In genomic region chr15:63094495-63094931, GRCh38 we compare ENCODE assay signal across 14 cellular contexts. TPM values are rescaled to one million over a fixed set of nuclear protein-coding genes. Genes with fewer than 3 reads are reported as not detected.
A peak's percentile ranks its signal among the peaks of the same experiment; 100 is the strongest.
DNase-seq lines count a peak whose midpoint lies in the region; ATAC-seq and TF ChIP-seq lines count a peak whose summit lies in the region.
"Had no signal": no experiment of that assay in that cellular context is flagged by ENCODE, and none has a peak within 500 bp of the region (broad histone marks: within the 10 kb centered on the region; RNA-seq: fewer than 3 reads in every experiment).

No MANE protein-coding gene starts in this region.

- H3K79me1 ChIP-seq in IMR-90 (ENCODE audit: low read depth in 1 of 2, low read length in 2 of 2) (no peaks in the 10 kb centered on the region; a peak in 2 of 4 replicates), mesendoderm (ENCODE audit: low read length) (no peaks in the 10 kb centered on the region)

- H3K14ac ChIP-seq in IMR-90 (replicated peaks; ENCODE audit: low read depth, low read length) = peak overlapping the region; percentile 90

- H3K9ac ChIP-seq in IMR-90 (ENCODE audit: low read depth, low read length) (peak overlapping the region; percentile 73), mesendoderm (ENCODE audit: low read length) (no peak overlapping the region)

- in situ Hi-C loops in IMR-90 (cut with MboI; ENCODE audit: low sequenced_read_pairs) = no loop called here

- no peaks in the 10 kb centered on the region for H3K79me2 ChIP-seq in mesendoderm (ENCODE audit: control insufficient read depth, insufficient read depth, low read length)

- no CpG with 5 or more reads among the region's 2 CpGs for WGBS in IMR-90 (ENCODE audit: extremely low coverage in 2 of 2, insufficient read length in 1 of 2), 2 experiments
- WGBS in mesendoderm (ENCODE audit: extremely low coverage, insufficient coverage, low lambda C conversion rate) = no CpG with 5 or more reads among the region's 2 CpGs
- WGBS in tibial nerve, 2 donors = 72 to 76% methylated on average over 2 of the region's 2 CpGs

- TF ChIP-seq POLR2A in IMR-90 (IDR thresholded peaks at IDR 0.05; ENCODE audit: low read depth, low read length) (no peak; the same call in 1 of the 2 replicates), tibial nerve (IDR thresholded peaks at IDR 0.05) (no peak)

- H4K8ac ChIP-seq in IMR-90 (ENCODE audit: low read depth in 2 of 2, low read length in 2 of 2) = peak overlapping the region in 1 of 2 experiments; percentile 98; a peak in 3 of 4 replicates
- H4K8ac ChIP-seq in mesendoderm (ENCODE audit: low read depth, low read length) = no peak overlapping the region

- H4K5ac ChIP-seq in IMR-90 (ENCODE audit: low read depth, low read length) = peak overlapping the region; percentile 97
- no peak overlapping the region for H4K5ac ChIP-seq in mesendoderm (ENCODE audit: low read length)

- H3K36me3 ChIP-seq in IMR-90 (ENCODE audit: control insufficient read depth, insufficient read depth, low read length) (no peaks in the 10 kb centered on the region), mesendoderm (ENCODE audit: control insufficient read depth, insufficient read depth, low read length) (no peaks in the 10 kb centered on the region), tibial nerve (no peaks in the 10 kb centered on the region)

- DNase-seq in AG20443 (ENCODE audit: low spot score) (peak; percentile 59), IMR-90 (peak; percentile 86), chondrocyte (ENCODE audit: low spot score) (no peak), mesendoderm (peak; percentile 59), middle frontal gyrus (ENCODE audit: extremely low spot score, low spot score) (no peak), NCI-H510A (lab: John Stamatoyannopoulos, UW) (no peak), tibial nerve (ENCODE audit: low spot score in 2 of 2) (no peak)
- DNase-seq: caudate nucleus, COR-L47, NCI-H1092, testis had no signal

- H3K4me1 Mint-ChIP-seq in chondrocyte (ENCODE audit: low read depth) = peaks cover 32% of the 10 kb centered on the region

- peak overlapping the region; percentile 10 for H2AK9ac ChIP-seq in IMR-90 (replicated peaks; ENCODE audit: low read depth, low read length, poor library complexity)

- H4K20me1 ChIP-seq in IMR-90 (ENCODE audit: insufficient read depth, low read length) = no peaks in the 10 kb centered on the region

- H3K9me3 ChIP-seq in IMR-90 (ENCODE audit: control insufficient read depth, insufficient read depth, low read length) = no peaks in the 10 kb centered on the region
- H3K9me3 ChIP-seq in tibial nerve = no peaks in the 10 kb centered on the region
- H3K9me3 ChIP-seq: testis had no signal

- peak overlapping the region; percentile 30; the same call in 1 of the 2 replicates for H3K4me3 ChIP-seq in IMR-90 (ENCODE audit: insufficient read depth, low read depth, low read length)
- H3K4me3 ChIP-seq in mesendoderm (ENCODE audit: low read length) = no peak overlapping the region
- H3K4me3 ChIP-seq in tibial nerve = no peak overlapping the region
- H3K4me3 ChIP-seq: testis had no signal

- H3K27me3 Mint-ChIP-seq in chondrocyte (ENCODE audit: low read depth) = no peaks in the 10 kb centered on the region
- H3K27me3 Mint-ChIP-seq: progenitor cell of endocrine pancreas had no signal

- TF ChIP-seq RAD21 in IMR-90 (IDR thresholded peaks at IDR 0.05; ENCODE audit: low read length) = no peak

- H3K4me3 Mint-ChIP-seq in chondrocyte (ENCODE audit: unreplicated experiment) = no peak overlapping the region
- H3K4me3 Mint-ChIP-seq: memory B cell had no signal

- intact Hi-C loops in IMR-90 (cut with micrococcal nuclease) = loop anchor here (2.0 to 10.0 kb wide), 3 partner anchors 62 to 310 kb away; partner anchors contain the start of gene RPS27L

- no peak for TF ChIP-seq EP300 in tibial nerve (IDR thresholded peaks at IDR 0.05)

- H2AFZ ChIP-seq in IMR-90 (replicated peaks; ENCODE audit: low read length, poor library complexity) = peak overlapping the region; percentile 65

- no peaks in the 10 kb centered on the region for H3K9me3 Mint-ChIP-seq in chondrocyte (ENCODE audit: low read depth)
- H3K9me3 Mint-ChIP-seq: memory B cell had no signal

- H3K23ac ChIP-seq in IMR-90 (ENCODE audit: low read depth, low read length) (peak overlapping the region; percentile 94), mesendoderm (ENCODE audit: low read length) (no peak overlapping the region)

- H3K27me3 ChIP-seq in IMR-90 (ENCODE audit: control insufficient read depth, insufficient read depth, low read length) = no peaks in the 10 kb centered on the region
- no peaks in the 10 kb centered on the region for H3K27me3 ChIP-seq in mesendoderm (ENCODE audit: insufficient read depth, low read length, poor library complexity)
- no peaks in the 10 kb centered on the region for H3K27me3 ChIP-seq in tibial nerve
- H3K27me3 ChIP-seq: testis had no signal

- peaks cover 1% of the 10 kb centered on the region; the same call in 1 of the 2 replicates for H3K9me1 ChIP-seq in IMR-90 (ENCODE audit: insufficient read depth, low read length)

- H2AK5ac ChIP-seq in IMR-90 (ENCODE audit: low read depth, low read length) (peak overlapping the region; percentile 35), mesendoderm (ENCODE audit: low read length) (no peak overlapping the region)

- peak overlapping the region; percentile 97 for H3K4me2 ChIP-seq in IMR-90 (ENCODE audit: low read depth, low read length)
- no peak overlapping the region for H3K4me2 ChIP-seq in mesendoderm (ENCODE audit: low read length)

- TF ChIP-seq CTCF in IMR-90 (conservative IDR thresholded peaks at IDR 0.05; ENCODE audit: low read depth, low read length) (no peak), chondrocyte (IDR thresholded peaks at IDR 0.05) (no peak), tibial nerve (IDR thresholded peaks at IDR 0.05) (no peak)

- H4K91ac ChIP-seq in IMR-90 (ENCODE audit: insufficient read depth, low read depth, low read length) = peak overlapping the region; percentile 88

- H3K27ac Mint-ChIP-seq in chondrocyte (ENCODE audit: unreplicated experiment) = peak overlapping the region; percentile 81
- H3K27ac Mint-ChIP-seq: memory B cell, progenitor cell of endocrine pancreas had no signal

- BruUV-seq in IMR-90 (replicated peaks; lab: Mats Ljungman, UMichigan) = no TSS peak

- H3K36me3 Mint-ChIP-seq in chondrocyte (ENCODE audit: low read depth) = no peaks in the 10 kb centered on the region
- H3K36me3 Mint-ChIP-seq: memory B cell had no signal

- H2BK120ac ChIP-seq in IMR-90 (ENCODE audit: low read depth, low read length) (peak overlapping the region; percentile 97), mesendoderm (ENCODE audit: low read depth, low read length) (no peak overlapping the region)

- CTCF ChIA-PET in IMR-90 (lab: Yijun Ruan, JAX) = interaction anchor here (0.8 to 2.1 kb wide), 5 partner anchors 9 to 312 kb away, joined by 3 to 16 read pairs (median 7); no protein-coding TSS in a partner anchor

- POLR2A ChIA-PET in IMR-90 (lab: Charles Lee; ENCODE audit: unreplicated experiment) = interaction anchor here (0.5 to 1.6 kb wide), 4 partner anchors 42 to 52 kb away, joined by 3 to 6 read pairs (median 4); partner anchors contain the start of gene TPM1

- H2BK20ac ChIP-seq in IMR-90 (ENCODE audit: low read depth, low read length) = peak overlapping the region; percentile 97

- H3K4me1 ChIP-seq in IMR-90 (ENCODE audit: control insufficient read depth, insufficient read depth, low read length) (peaks cover 7% of the 10 kb centered on the region), mesendoderm (ENCODE audit: control insufficient read depth, low read depth, low read length) (no peaks in the 10 kb centered on the region), tibial nerve (peaks cover 0 to 2% (median 0%) of the 10 kb centered on the region in 4 donors)
- H3K4me1 ChIP-seq: testis had no signal

- H2BK5ac ChIP-seq in IMR-90 (ENCODE audit: low read depth, low read length, poor library complexity, severe bottlenecking) (peak overlapping the region; percentile 98), mesendoderm (ENCODE audit: low read length) (no peak overlapping the region)

- dilution Hi-C loops in IMR-90 (cut with HindIII; ENCODE audit: low sequenced_read_pairs, unreplicated experiment) = no loop called here

- peak; percentile 80 for ATAC-seq in IMR-90 (ENCODE audit: low read depth)
- ATAC-seq in HG02678 (IDR thresholded peaks at IDR 0.05; ENCODE audit: unreplicated experiment) = no peak

- H2BK15ac ChIP-seq in IMR-90 (ENCODE audit: low read depth, low read length) (peak overlapping the region; percentile 71; the same call in 1 of the 3 replicates), mesendoderm (replicated peaks; ENCODE audit: low read depth) (no peak overlapping the region)

- H3K27ac ChIP-seq in IMR-90 (ENCODE audit: insufficient read depth, low read length) = peak overlapping the region; percentile 87
- H3K27ac ChIP-seq in mesendoderm (ENCODE audit: low read depth, low read length) = no peak overlapping the region
- H3K27ac ChIP-seq in tibial nerve = no peak overlapping the region
- H3K27ac ChIP-seq: testis had no signal

- peak overlapping the region; percentile 92 for H3K4ac ChIP-seq in IMR-90 (ENCODE audit: low read depth, low read length)
- H3K4ac ChIP-seq in mesendoderm (ENCODE audit: low read depth, low read length) = no peak overlapping the region

- H3K56ac ChIP-seq in IMR-90 (ENCODE audit: extremely low read depth, insufficient read depth, low read length) = peak overlapping the region; percentile 94
- no peak overlapping the region for H3K56ac ChIP-seq in mesendoderm (ENCODE audit: low read length)

- peak overlapping the region; percentile 99; the same call in 1 of the 2 replicates for H3K18ac ChIP-seq in IMR-90 (ENCODE audit: low read depth, low read length)
- H3K18ac ChIP-seq in mesendoderm (ENCODE audit: low read length) = no peak overlapping the region

TF ChIP-seq in IMR-90, 13 proteins besides CTCF, POLR2A, EP300 and RAD21:
- TF ChIP-seq CEBPB (IDR thresholded peaks at IDR 0.05; ENCODE audit: low read depth, low read length) = peak; percentile 21; the same call in 1 of the 2 replicates
- TF ChIP-seq MAZ (IDR thresholded peaks at IDR 0.05; ENCODE audit: borderline replicate concordance, low read depth, low read length) = no peak

RNA-seq across cellular contexts. Expression of gene LACTB, which starts 27.1 kb away (rescaled TPM):
- 12.9 and 41.7 TPM in 2 replicates for total RNA-seq in IMR-90 (2012; rRNA removed)
- 31.0 and 32.7 TPM in 2 replicates for polyA plus RNA-seq in IMR-90 (2012; rRNA removed)
- polyA plus RNA-seq in IMR-90 (2012; cell fraction: cytosol; rRNA removed) = 11.5 and 15.9 TPM in 2 replicates
- 11.3 and 22.6 TPM in 2 replicates for polyA plus RNA-seq in IMR-90 (2012; cell fraction: nucleus; rRNA removed; ENCODE audit: low replicate concordance)
- 19.4 to 22.4 TPM (median 20.7 TPM) in 3 replicates for total RNA-seq in chondrocyte
- polyA plus RNA-seq in mesendoderm (2013, experiment 1 of 2) = 10.7 TPM
- polyA plus RNA-seq in mesendoderm (2013, experiment 2 of 2) = 9.8 TPM
- 10 to 100 TPM in 3 of 4 donors, 1 to 10 TPM in 1; 9.0 to 18.4 (median 16.5) TPM for total RNA-seq in tibial nerve

RNA-seq across cellular contexts. Expression of gene TPM1, which starts 52.0 kb away (rescaled TPM):
- total RNA-seq in IMR-90 (2012; rRNA removed) = 661 and 997 TPM in 2 replicates
- 1,566 and 1,623 TPM in 2 replicates for polyA plus RNA-seq in IMR-90 (2012; rRNA removed)
- 700 and 932 TPM in 2 replicates for polyA plus RNA-seq in IMR-90 (2012; cell fraction: cytosol; rRNA removed)
- 972 and 2,415 TPM in 2 replicates for polyA plus RNA-seq in IMR-90 (2012; cell fraction: nucleus; rRNA removed; ENCODE audit: low replicate concordance)
- 2,291 to 2,367 TPM (median 2,332 TPM) in 3 replicates for total RNA-seq in chondrocyte
- 419 TPM for polyA plus RNA-seq in mesendoderm (2013, experiment 1 of 2)
- polyA plus RNA-seq in mesendoderm (2013, experiment 2 of 2) = 425 TPM
- 100 to 1,000 TPM; 311 to 468 (median 366) TPM for total RNA-seq in tibial nerve

Comparison
In these comparisons a context has a peak if more than half of its experiments do, and no peak if none do; other contexts are left out.
1. DNase-seq: peak in AG20443 (single experiment), IMR-90 (single experiment) and mesendoderm (single experiment); none in chondrocyte (single experiment), middle frontal gyrus (single experiment), NCI-H510A (single experiment) and tibial nerve (0 of 2).